1 cellular context compared by ENCODE assay signal in the genomic region with DNA sequence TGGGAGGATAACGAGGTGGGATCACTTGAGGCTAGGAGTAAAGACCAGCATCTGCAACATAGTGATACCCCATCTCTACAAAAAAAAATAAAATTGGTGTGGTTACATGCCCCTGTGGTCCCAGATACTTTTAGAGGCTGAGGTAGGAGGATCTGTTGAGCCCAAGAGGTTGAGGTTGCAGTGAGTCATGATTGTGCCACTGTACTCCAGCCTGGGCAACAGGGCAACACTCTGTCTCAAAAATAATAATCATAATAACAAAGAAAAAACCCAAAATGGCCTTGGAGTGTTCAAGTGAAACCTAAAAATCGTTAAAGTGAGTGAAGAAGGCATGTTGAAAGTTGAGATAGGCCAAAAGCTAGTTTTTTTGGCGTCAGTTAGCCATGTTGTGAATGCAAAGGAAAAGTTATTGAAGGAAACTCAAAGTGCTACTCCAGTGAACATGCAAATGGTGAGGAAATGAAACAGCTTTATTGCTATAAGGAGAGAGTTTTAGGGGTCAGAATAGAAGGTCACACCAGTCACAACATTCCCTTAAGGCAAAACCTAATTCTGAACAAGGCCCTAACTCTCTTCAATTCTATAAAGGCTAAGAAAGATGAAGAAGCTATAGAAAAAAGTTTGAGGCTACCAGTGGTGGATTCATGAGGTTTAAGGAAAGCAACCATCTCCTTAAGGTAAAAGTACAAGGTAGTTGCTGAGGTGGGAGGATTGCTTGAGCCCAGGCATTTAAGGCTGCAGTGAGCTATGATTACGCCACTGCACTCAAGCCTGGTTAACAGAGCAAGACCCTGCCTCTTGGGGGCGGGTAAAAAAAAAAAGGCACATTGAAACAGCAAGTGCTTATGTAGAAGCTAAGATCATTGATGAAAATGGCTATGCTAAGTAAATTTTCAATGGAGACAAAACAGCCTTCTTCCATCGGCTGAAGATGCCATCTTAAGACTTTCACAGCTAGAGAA.
A peak's percentile ranks its signal among the peaks of the same experiment; 100 is the strongest.
TF ChIP-seq lines count a peak whose summit lies in the region.

No MANE protein-coding gene starts in this region.

TF ChIP-seq in HCT116, 20 proteins besides CTCF, POLR2A, EP300 and RAD21:
- TF ChIP-seq POLR2AphosphoS5 (IDR thresholded peaks at IDR 0.05; ENCODE audit: low read depth, low read length): no peak
- 0 out of 2 replicates have a peak, but pooled peaks have one; percentile 36 for TF ChIP-seq FOSL1 (IDR thresholded peaks at IDR 0.05; ENCODE audit: low read depth)
